In genomic region chr19:45591004-45591637, GRCh38 we compare ENCODE assay signal across 8 cellular contexts.
DNase-seq lines count a peak whose midpoint lies in the region; ATAC-seq lines count a peak whose summit lies in the region.

No MANE protein-coding gene starts in this region.

- ATAC-seq in GM18511 (IDR thresholded peaks at IDR 0.05; ENCODE audit: unreplicated experiment), result no peak

- DNase-seq in EH (ENCODE audit: low read depth) (peak; percentile 62), NCI-H1092 treated with DMSO at 0.1 percent for 48 hours (lab: John Stamatoyannopoulos, UW) (peak; percentile 12), iris pigment epithelial cell (ENCODE audit: low read depth) (peak; percentile 44), DMS114 treated with DMSO at 0.1 percent for 48 hours (lab: John Stamatoyannopoulos, UW; ENCODE audit: unreplicated experiment) (no peak), activated gamma-delta T cell treated with Interleukin-2 at 50 U/mL for 16 hours (no peak)
- DNase-seq in activated T-cell treated with anti-CD3 and anti-CD28 coated beads, Interleukin-2, amount 50 U/mL, for 48 hours, result peak; percentile 68 to 73
- DNase-seq in stimulated activated naive CD4-positive, alpha-beta T cell treated with Interleukin-2 at 50 U/mL for 16 hours (lab: John Stamatoyannopoulos, UW), result peak; percentile 18

Comparison
In these comparisons a context has a peak if more than half of its experiments do, and no peak if none do; other contexts are left out.
1. DNase-seq: peak in EH (single experiment), NCI-H1092 treated with DMSO at 0.1 percent for 48 hours (single experiment), activated T-cell treated with anti-CD3 and anti-CD28 coated beads, Interleukin-2, amount 50 U/mL, for 48 hours (2 of 2), iris pigment epithelial cell (single experiment) and stimulated activated naive CD4-positive, alpha-beta T cell treated with Interleukin-2 at 50 U/mL for 16 hours (single experiment); none in DMS114 treated with DMSO at 0.1 percent for 48 hours (single experiment) and activated gamma-delta T cell treated with Interleukin-2 at 50 U/mL for 16 hours (single experiment).